In the genomic region with DNA sequence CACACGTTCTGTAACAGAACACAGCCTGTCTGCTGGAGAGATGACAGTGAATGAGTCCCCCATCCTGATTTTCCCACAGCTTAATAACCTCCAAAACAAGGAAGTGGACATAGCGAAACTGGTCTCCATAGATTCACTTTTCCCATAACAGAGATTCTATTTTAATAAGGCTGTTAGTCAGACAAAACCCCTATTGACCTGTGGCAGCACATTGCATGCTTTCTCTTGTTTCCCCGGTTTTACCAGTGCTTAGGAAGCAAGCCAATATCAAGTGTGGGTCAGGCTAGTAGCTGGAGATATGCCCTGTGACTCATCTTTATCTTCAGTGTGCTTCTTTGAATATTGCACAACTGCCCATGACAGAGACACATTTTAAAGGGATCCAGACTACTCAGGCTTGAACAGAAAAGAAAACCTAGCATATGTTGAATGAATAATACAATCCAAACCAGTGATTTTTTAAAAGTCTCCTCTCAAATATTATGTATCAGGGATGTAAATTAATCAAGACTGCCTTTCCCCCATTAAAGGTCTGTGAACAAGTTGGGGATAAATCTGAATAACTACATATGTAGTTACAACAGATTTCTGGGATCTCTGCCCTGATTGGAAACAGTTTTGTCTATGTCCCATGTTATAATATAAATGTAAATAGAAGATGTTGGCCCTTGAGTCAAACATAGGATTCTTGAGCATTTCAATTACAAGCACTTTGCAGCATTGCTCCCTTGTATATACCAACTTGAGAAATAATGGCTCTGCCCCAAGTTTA, we compare ENCODE assay signal across 1 cellular context.
TF ChIP-seq lines count a peak whose summit lies in the region.

No MANE protein-coding gene starts in this region.

TF ChIP-seq in K562, 482 proteins besides CTCF, POLR2A, EP300 and RAD21 (continued from another document):
- TF ChIP-seq ZHX1 (conservative IDR thresholded peaks at IDR 0.05; ENCODE audit: low read length) (no peak), ZNF668 (CRISPR knock-in tag; IDR thresholded peaks at IDR 0.05) (no peak), CBFA2T2 (conservative IDR thresholded peaks at IDR 0.05) (peak; percentile 83), EZH2 (IDR thresholded peaks at IDR 0.05; ENCODE audit: borderline replicate concordance, low read depth, low read length) (no peak), DNMT1 (IDR thresholded peaks at IDR 0.05) (no peak), PCBP2 (IDR thresholded peaks at IDR 0.05; ENCODE audit: low read depth, low read length, poor library complexity, severe bottlenecking) (no peak), ASH1L (IDR thresholded peaks at IDR 0.05; ENCODE audit: borderline replicate concordance, low read depth, partially characterized antibody) (no peak), CGGBP1 (CRISPR knock-in tag; IDR thresholded peaks at IDR 0.05) (no peak), DDX20 (tag; IDR thresholded peaks at IDR 0.05; ENCODE audit: low read depth) (no peak), TGIF2 (CRISPR knock-in tag; IDR thresholded peaks at IDR 0.05) (no peak), SPI1 (IDR thresholded peaks at IDR 0.05; ENCODE audit: borderline replicate concordance, low read depth, low read length) (peak; percentile 26; the same call in 1 of the 2 replicates), ZFX (CRISPR knock-in tag; IDR thresholded peaks at IDR 0.05) (no peak), MTA2 (IDR thresholded peaks at IDR 0.05; ENCODE audit: low read depth) (peak; percentile 66), U2AF1 (optimal IDR thresholded peaks at IDR 0.05; ENCODE audit: low read depth, low read length) (no peak), CCAR2 (IDR thresholded peaks at IDR 0.05; ENCODE audit: low read depth, low read length) (no peak), FOXA3 (CRISPR knock-in tag; conservative IDR thresholded peaks at IDR 0.05 in 1 of 2, IDR thresholded peaks at IDR 0.05 in 1 of 2) (no peak), UBTF (IDR thresholded peaks at IDR 0.05; ENCODE audit: borderline replicate concordance in 1 of 2, low read depth in 2 of 2, low read length in 2 of 2) (no peak), STAT5A (IDR thresholded peaks at IDR 0.05; ENCODE audit: borderline replicate concordance, low read length) (peak; percentile 79), RCOR1 (IDR thresholded peaks at IDR 0.05; ENCODE audit: borderline replicate concordance in 1 of 2, low read depth in 2 of 2, low read length in 2 of 2) (peak in 1 of 2 experiments; percentile 69; a peak in 1 of 4 replicates), ZNF551 (CRISPR knock-in tag; IDR thresholded peaks at IDR 0.05) (no peak), RUNX1 (IDR thresholded peaks at IDR 0.05; ENCODE audit: low read depth) (no peak)
- TF ChIP-seq, protein P1, sequence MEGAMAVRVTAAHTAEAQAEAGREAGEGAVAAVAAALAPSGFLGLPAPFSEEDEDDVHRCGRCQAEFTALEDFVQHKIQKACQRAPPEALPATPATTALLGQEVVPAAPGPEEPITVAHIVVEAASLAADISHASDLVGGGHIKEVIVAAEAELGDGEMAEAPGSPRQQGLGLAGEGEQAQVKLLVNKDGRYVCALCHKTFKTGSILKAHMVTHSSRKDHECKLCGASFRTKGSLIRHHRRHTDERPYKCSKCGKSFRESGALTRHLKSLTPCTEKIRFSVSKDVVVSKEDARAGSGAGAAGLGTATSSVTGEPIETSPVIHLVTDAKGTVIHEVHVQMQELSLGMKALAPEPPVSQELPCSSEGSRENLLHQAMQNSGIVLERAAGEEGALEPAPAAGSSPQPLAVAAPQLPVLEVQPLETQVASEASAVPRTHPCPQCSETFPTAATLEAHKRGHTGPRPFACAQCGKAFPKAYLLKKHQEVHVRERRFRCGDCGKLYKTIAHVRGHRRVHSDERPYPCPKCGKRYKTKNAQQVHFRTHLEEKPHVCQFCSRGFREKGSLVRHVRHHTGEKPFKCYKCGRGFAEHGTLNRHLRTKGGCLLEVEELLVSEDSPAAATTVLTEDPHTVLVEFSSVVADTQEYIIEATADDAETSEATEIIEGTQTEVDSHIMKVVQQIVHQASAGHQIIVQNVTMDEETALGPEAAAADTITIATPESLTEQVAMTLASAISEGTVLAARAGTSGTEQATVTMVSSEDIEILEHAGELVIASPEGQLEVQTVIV (CRISPR knock-in tag; IDR thresholded peaks at IDR 0.05; ENCODE audit: borderline replicate concordance), result no peak
- TF ChIP-seq, protein P2, sequence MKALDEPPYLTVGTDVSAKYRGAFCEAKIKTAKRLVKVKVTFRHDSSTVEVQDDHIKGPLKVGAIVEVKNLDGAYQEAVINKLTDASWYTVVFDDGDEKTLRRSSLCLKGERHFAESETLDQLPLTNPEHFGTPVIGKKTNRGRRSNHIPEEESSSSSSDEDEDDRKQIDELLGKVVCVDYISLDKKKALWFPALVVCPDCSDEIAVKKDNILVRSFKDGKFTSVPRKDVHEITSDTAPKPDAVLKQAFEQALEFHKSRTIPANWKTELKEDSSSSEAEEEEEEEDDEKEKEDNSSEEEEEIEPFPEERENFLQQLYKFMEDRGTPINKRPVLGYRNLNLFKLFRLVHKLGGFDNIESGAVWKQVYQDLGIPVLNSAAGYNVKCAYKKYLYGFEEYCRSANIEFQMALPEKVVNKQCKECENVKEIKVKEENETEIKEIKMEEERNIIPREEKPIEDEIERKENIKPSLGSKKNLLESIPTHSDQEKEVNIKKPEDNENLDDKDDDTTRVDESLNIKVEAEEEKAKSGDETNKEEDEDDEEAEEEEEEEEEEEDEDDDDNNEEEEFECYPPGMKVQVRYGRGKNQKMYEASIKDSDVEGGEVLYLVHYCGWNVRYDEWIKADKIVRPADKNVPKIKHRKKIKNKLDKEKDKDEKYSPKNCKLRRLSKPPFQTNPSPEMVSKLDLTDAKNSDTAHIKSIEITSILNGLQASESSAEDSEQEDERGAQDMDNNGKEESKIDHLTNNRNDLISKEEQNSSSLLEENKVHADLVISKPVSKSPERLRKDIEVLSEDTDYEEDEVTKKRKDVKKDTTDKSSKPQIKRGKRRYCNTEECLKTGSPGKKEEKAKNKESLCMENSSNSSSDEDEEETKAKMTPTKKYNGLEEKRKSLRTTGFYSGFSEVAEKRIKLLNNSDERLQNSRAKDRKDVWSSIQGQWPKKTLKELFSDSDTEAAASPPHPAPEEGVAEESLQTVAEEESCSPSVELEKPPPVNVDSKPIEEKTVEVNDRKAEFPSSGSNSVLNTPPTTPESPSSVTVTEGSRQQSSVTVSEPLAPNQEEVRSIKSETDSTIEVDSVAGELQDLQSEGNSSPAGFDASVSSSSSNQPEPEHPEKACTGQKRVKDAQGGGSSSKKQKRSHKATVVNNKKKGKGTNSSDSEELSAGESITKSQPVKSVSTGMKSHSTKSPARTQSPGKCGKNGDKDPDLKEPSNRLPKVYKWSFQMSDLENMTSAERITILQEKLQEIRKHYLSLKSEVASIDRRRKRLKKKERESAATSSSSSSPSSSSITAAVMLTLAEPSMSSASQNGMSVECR (CRISPR knock-in tag; IDR thresholded peaks at IDR 0.05), result no peak
- TF ChIP-seq, protein P3, sequence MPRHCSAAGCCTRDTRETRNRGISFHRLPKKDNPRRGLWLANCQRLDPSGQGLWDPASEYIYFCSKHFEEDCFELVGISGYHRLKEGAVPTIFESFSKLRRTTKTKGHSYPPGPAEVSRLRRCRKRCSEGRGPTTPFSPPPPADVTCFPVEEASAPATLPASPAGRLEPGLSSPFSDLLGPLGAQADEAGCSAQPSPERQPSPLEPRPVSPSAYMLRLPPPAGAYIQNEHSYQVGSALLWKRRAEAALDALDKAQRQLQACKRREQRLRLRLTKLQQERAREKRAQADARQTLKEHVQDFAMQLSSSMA (CRISPR knock-in tag; IDR thresholded peaks at IDR 0.05), result no peak
- TF ChIP-seq, protein P4, sequence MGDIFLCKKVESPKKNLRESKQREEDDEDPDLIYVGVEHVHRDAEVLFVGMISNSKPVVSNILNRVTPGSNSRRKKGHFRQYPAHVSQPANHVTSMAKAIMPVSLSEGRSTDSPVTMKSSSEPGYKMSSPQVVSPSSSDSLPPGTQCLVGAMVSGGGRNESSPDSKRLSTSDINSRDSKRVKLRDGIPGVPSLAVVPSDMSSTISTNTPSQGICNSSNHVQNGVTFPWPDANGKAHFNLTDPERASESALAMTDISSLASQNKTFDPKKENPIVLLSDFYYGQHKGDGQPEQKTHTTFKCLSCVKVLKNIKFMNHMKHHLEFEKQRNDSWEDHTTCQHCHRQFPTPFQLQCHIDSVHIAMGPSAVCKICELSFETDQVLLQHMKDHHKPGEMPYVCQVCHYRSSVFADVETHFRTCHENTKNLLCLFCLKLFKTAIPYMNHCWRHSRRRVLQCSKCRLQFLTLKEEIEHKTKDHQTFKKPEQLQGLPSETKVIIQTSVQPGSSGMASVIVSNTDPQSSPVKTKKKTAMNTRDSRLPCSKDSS (IDR thresholded peaks at IDR 0.05; ENCODE audit: low read depth, partially characterized antibody), result no peak
- TF ChIP-seq, protein P5, sequence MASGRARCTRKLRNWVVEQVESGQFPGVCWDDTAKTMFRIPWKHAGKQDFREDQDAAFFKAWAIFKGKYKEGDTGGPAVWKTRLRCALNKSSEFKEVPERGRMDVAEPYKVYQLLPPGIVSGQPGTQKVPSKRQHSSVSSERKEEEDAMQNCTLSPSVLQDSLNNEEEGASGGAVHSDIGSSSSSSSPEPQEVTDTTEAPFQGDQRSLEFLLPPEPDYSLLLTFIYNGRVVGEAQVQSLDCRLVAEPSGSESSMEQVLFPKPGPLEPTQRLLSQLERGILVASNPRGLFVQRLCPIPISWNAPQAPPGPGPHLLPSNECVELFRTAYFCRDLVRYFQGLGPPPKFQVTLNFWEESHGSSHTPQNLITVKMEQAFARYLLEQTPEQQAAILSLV (tag; IDR thresholded peaks at IDR 0.05), result peak; percentile 69; the same call in 1 of the 2 replicates
